ENCODE assay signal across 1 cellular context in genomic region chr15:25514522-25514921, GRCh38.
TF ChIP-seq lines count a peak whose summit lies in the region.

No MANE protein-coding gene starts in this region.

TF ChIP-seq in GM23338, 12 proteins besides CTCF, POLR2A, EP300 and RAD21 (continued from another document):
- no peak for TF ChIP-seq ZNF462 (CRISPR knock-in tag; IDR thresholded peaks at IDR 0.05)
- TF ChIP-seq ZNF331 (CRISPR knock-in tag; IDR thresholded peaks at IDR 0.05; ENCODE audit: low read depth) = no peak
- no peak for TF ChIP-seq ZNF114 (CRISPR knock-in tag; IDR thresholded peaks at IDR 0.05)
- no peak for TF ChIP-seq EZH2 (IDR thresholded peaks at IDR 0.05; ENCODE audit: low read depth, unreplicated experiment)
- TF ChIP-seq POLR2AphosphoS5 (IDR thresholded peaks at IDR 0.05; ENCODE audit: low read depth) = no peak
- no peak for TF ChIP-seq STAT1 (IDR thresholded peaks at IDR 0.05; ENCODE audit: unreplicated experiment)
- TF ChIP-seq REST (IDR thresholded peaks at IDR 0.05; ENCODE audit: unreplicated experiment) = no peak
- TF ChIP-seq EZH2phosphoT487 (IDR thresholded peaks at IDR 0.05; ENCODE audit: unreplicated experiment) = no peak
- TF ChIP-seq ETS1 (IDR thresholded peaks at IDR 0.05) = no peak
- TF ChIP-seq CREB1 (CRISPR knock-in tag; IDR thresholded peaks at IDR 0.05; ENCODE audit: low read depth) = no peak
- TF ChIP-seq NANOG (IDR thresholded peaks at IDR 0.05; ENCODE audit: borderline replicate concordance) = no peak
